In genomic region chr10:63666836-63667383, GRCh38 we compare ENCODE assay signal across 11 cellular contexts.
DNase-seq lines count a peak whose midpoint lies in the region; ATAC-seq and TF ChIP-seq lines count a peak whose summit lies in the region.
"Had no signal": no experiment of that assay in that cellular context is flagged by ENCODE, and none has a peak within 500 bp of the region (broad histone marks: within the 10 kb centered on the region; RNA-seq: fewer than 3 reads in every experiment).

No MANE protein-coding gene starts in this region.

- TF ChIP-seq EP300 in ovary (IDR thresholded peaks at IDR 0.05) = no peak

- no peaks in the 10 kb centered on the region for H3K9me3 ChIP-seq in ovary
- H3K9me3 ChIP-seq: transverse colon had no signal

- H3K27me3 Mint-ChIP-seq in HFFc6 (ENCODE audit: insufficient read depth) (no peaks in the 10 kb centered on the region; the same call in 1 of the 2 replicates), osteocyte (ENCODE audit: unreplicated experiment) (no peaks in the 10 kb centered on the region)

- no peaks in the 10 kb centered on the region for H3K36me3 ChIP-seq in ovary
- H3K36me3 ChIP-seq: transverse colon had no signal

- H3K4me1 ChIP-seq in ovary (ENCODE audit: insufficient read depth) = peaks cover 1% of the 10 kb centered on the region

- no peak for TF ChIP-seq POLR2A in ovary (IDR thresholded peaks at IDR 0.05)

- DNase-seq in HFFc6 (peak; percentile 81), RPMI7951 (ENCODE audit: low read depth) (peak; percentile 95), osteocyte (ENCODE audit: extremely low spot score, unreplicated experiment) (no peak), ovary (no peak), UCSD-AML1 (lab: John Stamatoyannopoulos, UW; ENCODE audit: unreplicated experiment) (no peak), COR-L47 (lab: John Stamatoyannopoulos, UW) (no peak)
- DNase-seq in activated CD4-positive, alpha-beta T cell treated with anti-CD3 and anti-CD28 coated beads for 4 hours = no peak
- DNase-seq: activated naive CD8-positive, alpha-beta T cell treated with anti-CD3 and anti-CD28 coated beads, Interleukin-2, amount 10 ng/mL, durations not matched to agents 7 days and 5 days; transverse colon had no signal

- H3K36me3 Mint-ChIP-seq in HFFc6 (ENCODE audit: low read depth) (no peaks in the 10 kb centered on the region), osteocyte (ENCODE audit: unreplicated experiment) (no peaks in the 10 kb centered on the region)
- H3K36me3 Mint-ChIP-seq: activated naive CD8-positive, alpha-beta T cell treated with anti-CD3 and anti-CD28 coated beads, Interleukin-2, amount 10 ng/mL, durations not matched to agents 7 days and 5 days had no signal

- no peak overlapping the region for H3K27ac ChIP-seq in ovary
- H3K27ac ChIP-seq: transverse colon had no signal

- H3K4me3 ChIP-seq in ovary = no peak overlapping the region
- H3K4me3 ChIP-seq: transverse colon had no signal

- WGBS in ovary, 3 donors = 29 to 35% (median 34%) methylated on average over 4 of the region's 4 CpGs

- H3K4me1 Mint-ChIP-seq in HFFc6 (ENCODE audit: low read depth) (peaks cover 51% of the 10 kb centered on the region), osteocyte (ENCODE audit: unreplicated experiment) (peaks cover 44% of the 10 kb centered on the region)

- H3K4me3 Mint-ChIP-seq in HFFc6 (no peak overlapping the region), osteocyte (ENCODE audit: unreplicated experiment) (no peak overlapping the region)
- H3K4me3 Mint-ChIP-seq: activated naive CD8-positive, alpha-beta T cell treated with anti-CD3 and anti-CD28 coated beads, Interleukin-2, amount 10 ng/mL, durations not matched to agents 7 days and 5 days had no signal

- H3K27me3 ChIP-seq in ovary = no peaks in the 10 kb centered on the region
- H3K27me3 ChIP-seq: transverse colon had no signal

- intact Hi-C loops in ovary (cut with DNase I) = no loop called here

- no peaks in the 10 kb centered on the region for H3K9me3 Mint-ChIP-seq in HFFc6
- no peaks in the 10 kb centered on the region for H3K9me3 Mint-ChIP-seq in osteocyte (ENCODE audit: unreplicated experiment)
- H3K9me3 Mint-ChIP-seq: activated naive CD8-positive, alpha-beta T cell treated with anti-CD3 and anti-CD28 coated beads, Interleukin-2, amount 10 ng/mL, durations not matched to agents 7 days and 5 days had no signal

- no peak overlapping the region; the same call in 1 of the 2 replicates for H3K27ac Mint-ChIP-seq in HFFc6
- peak overlapping the region; percentile 34 for H3K27ac Mint-ChIP-seq in osteocyte (ENCODE audit: unreplicated experiment)
- H3K27ac Mint-ChIP-seq: activated naive CD8-positive, alpha-beta T cell treated with anti-CD3 and anti-CD28 coated beads, Interleukin-2, amount 10 ng/mL, durations not matched to agents 7 days and 5 days had no signal

- peak; percentile 84 for ATAC-seq in GM18499 (IDR thresholded peaks at IDR 0.05; ENCODE audit: insufficient read depth, unreplicated experiment)
- ATAC-seq: Panc1 had no signal

- TF ChIP-seq CTCF in HFFc6 (IDR thresholded peaks at IDR 0.05) = no peak
- no peak for TF ChIP-seq CTCF in osteocyte (IDR thresholded peaks at IDR 0.05)
- no peak for TF ChIP-seq CTCF in ovary (IDR thresholded peaks at IDR 0.05)

Comparison
In these comparisons a context has a peak if more than half of its experiments do, and no peak if none do; other contexts are left out.
1. DNase-seq: peak in HFFc6 (single experiment) and RPMI7951 (single experiment); none in osteocyte (single experiment), ovary (0 of 5), activated CD4-positive, alpha-beta T cell treated with anti-CD3 and anti-CD28 coated beads for 4 hours (0 of 2), UCSD-AML1 (single experiment) and COR-L47 (single experiment).